In the genomic region with DNA sequence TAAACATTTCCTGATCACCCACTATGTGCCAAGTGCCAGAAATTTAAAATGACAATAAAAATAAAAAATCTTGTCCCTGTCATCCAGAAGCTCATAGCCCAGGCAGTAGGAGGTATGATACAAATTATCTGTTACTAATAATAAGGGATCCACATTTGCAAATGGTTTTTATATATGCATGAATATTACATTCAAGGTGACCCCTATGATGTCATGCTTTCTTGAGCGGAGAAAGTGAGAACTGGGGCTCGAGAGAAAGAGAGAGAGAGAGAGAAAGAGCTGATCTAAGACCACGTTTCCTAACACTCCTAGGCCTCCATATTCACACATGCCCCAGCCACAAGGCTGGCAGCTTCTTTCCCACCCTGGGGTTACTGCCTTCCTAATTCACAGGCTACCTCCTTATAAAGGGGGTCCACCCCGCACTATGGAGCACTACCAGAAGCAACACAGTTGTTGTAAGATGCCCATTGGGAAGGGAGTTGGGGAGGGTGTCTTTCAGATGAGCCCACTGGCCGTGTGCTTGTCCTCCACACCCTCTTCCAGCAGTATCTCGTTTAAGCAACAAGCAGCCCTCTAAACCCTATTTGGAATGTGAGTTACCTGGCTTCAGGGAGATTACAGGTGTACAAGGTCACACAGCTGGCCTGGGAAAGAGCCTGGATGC, we compare ENCODE assay signal across 1 cellular context.
TF ChIP-seq lines count a peak whose summit lies in the region.

No MANE protein-coding gene starts in this region.

TF ChIP-seq in GM12878, 131 proteins besides CTCF, POLR2A, EP300 and RAD21:
- TF ChIP-seq, protein P1, sequence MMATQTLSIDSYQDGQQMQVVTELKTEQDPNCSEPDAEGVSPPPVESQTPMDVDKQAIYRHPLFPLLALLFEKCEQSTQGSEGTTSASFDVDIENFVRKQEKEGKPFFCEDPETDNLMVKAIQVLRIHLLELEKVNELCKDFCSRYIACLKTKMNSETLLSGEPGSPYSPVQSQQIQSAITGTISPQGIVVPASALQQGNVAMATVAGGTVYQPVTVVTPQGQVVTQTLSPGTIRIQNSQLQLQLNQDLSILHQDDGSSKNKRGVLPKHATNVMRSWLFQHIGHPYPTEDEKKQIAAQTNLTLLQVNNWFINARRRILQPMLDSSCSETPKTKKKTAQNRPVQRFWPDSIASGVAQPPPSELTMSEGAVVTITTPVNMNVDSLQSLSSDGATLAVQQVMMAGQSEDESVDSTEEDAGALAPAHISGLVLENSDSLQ (IDR thresholded peaks at IDR 0.05) = no peak
- TF ChIP-seq ATF7 (IDR thresholded peaks at IDR 0.05; ENCODE audit: low read depth) = peak; percentile 60
TF ChIP-seq in GM12878: peak in this region for 1.
